Comparison of ENCODE assay signal across 15 cellular contexts in the genomic region with DNA sequence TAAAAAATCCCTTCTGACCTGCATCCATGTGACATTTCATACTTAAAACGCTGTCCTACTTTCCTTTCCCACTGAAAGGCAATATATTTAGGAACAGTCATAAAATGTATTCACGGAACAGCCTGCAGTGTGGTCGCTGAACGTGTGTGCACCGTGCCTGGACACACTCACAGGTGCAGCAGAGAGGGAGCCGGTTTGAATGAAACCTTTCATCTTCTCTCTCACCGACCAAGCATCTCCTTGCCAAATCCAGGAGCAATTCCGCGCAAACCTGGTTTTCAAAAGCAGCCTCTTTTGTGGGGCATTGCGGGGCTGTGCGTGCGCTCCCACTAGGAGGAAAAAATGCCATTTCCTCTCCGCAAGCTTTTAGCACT. TPM values are rescaled to one million over a fixed set of nuclear protein-coding genes. Genes with fewer than 3 reads are reported as not detected.
A peak's percentile ranks its signal among the peaks of the same experiment; 100 is the strongest.
DNase-seq lines count a peak whose midpoint lies in the region; ATAC-seq, FAIRE-seq and TF ChIP-seq lines count a peak whose summit lies in the region.
"Had no signal": no experiment of that assay in that cellular context is flagged by ENCODE, and none has a peak within 500 bp of the region (broad histone marks: within the 10 kb centered on the region; RNA-seq: fewer than 3 reads in every experiment).

No MANE protein-coding gene starts in this region.

- H4K20me1 ChIP-seq in endothelial cell of umbilical vein (replicated peaks; ENCODE audit: control insufficient read depth, extremely low read depth, insufficient read depth, low read length): no peaks in the 10 kb centered on the region

- H3K4me1 ChIP-seq in endothelial cell of umbilical vein (ENCODE audit: control insufficient read depth, extremely low read depth, insufficient read depth, low read length): peaks cover 6% of the 10 kb centered on the region
- H3K4me1 ChIP-seq: pancreas had no signal

- no peak overlapping the region for H3K27ac ChIP-seq in endothelial cell of umbilical vein (ENCODE audit: insufficient read depth, low read depth, low read length)
- H3K27ac ChIP-seq: pancreas had no signal

- no peak for TF ChIP-seq POLR2A in endothelial cell of umbilical vein (IDR thresholded peaks at IDR 0.05; ENCODE audit: low read depth, low read length)

- H3K9ac ChIP-seq in endothelial cell of umbilical vein (replicated peaks; ENCODE audit: extremely low read depth, insufficient read depth, low read length): no peak overlapping the region

- H3K4me3 ChIP-seq in AG04449 (ENCODE audit: low read depth, low read length) (peak overlapping the region; percentile 48), endothelial cell of umbilical vein (replicated peaks in 1 of 3; ENCODE audit: insufficient read depth in 1 of 3, low read depth in 1 of 3, low read length in 3 of 3) (peak overlapping the region in 1 of 3 experiments; percentile 20)

- H3K4me1 Mint-ChIP-seq in neural crest cell: peaks cover 9% of the 10 kb centered on the region
- H3K4me1 Mint-ChIP-seq: stimulated activated memory B cell treated with anti-CD40 and anti-IgM and Interleukin-4, amounts not matched to agents 10 μg/mL and 1 μg/mL and 100 μg/mL, for 72 hours had no signal

- peak overlapping the region; percentile 96 for H3K4me3 Mint-ChIP-seq in neural crest cell
- H3K4me3 Mint-ChIP-seq: CD4-positive, alpha-beta T cell; HFFc6; IgD-negative memory B cell; stimulated activated memory B cell treated with anti-CD40 and anti-IgM and Interleukin-4, amounts not matched to agents 10 μg/mL and 1 μg/mL and 100 μg/mL, for 72 hours had no signal

- H3K79me2 ChIP-seq in endothelial cell of umbilical vein (ENCODE audit: control insufficient read depth, insufficient read depth, low read length): no peaks in the 10 kb centered on the region

- POLR2A ChIA-PET in AG04449 (lab: Yijun Ruan, JAX) (no interaction called here), endothelial cell of umbilical vein (lab: Charles Lee) (no interaction called here)

- no peaks in the 10 kb centered on the region for H3K9me3 Mint-ChIP-seq in neural crest cell
- H3K9me3 Mint-ChIP-seq: CD4-positive, alpha-beta T cell; stimulated activated memory B cell treated with anti-CD40 and anti-IgM and Interleukin-4, amounts not matched to agents 10 μg/mL and 1 μg/mL and 100 μg/mL, for 72 hours had no signal

- H2AFZ ChIP-seq in endothelial cell of umbilical vein (ENCODE audit: low read depth, low read length): no peak overlapping the region

- peak overlapping the region; percentile 70 for H3K27ac Mint-ChIP-seq in neural crest cell (ENCODE audit: unreplicated experiment)
- H3K27ac Mint-ChIP-seq: CD4-positive, alpha-beta T cell; HFFc6; IgD-negative memory B cell; stimulated activated memory B cell treated with anti-CD40 and anti-IgM and Interleukin-4, amounts not matched to agents 10 μg/mL and 1 μg/mL and 100 μg/mL, for 72 hours had no signal

- peak overlapping the region; percentile 56 for H3K4me2 ChIP-seq in endothelial cell of umbilical vein (ENCODE audit: insufficient read depth, low read length)

- CTCF ChIA-PET in AG04449 (lab: Yijun Ruan, JAX): no interaction called here
- CTCF ChIA-PET in endothelial cell of umbilical vein (lab: Charles Lee): interaction anchor here (1.4 kb wide), 1 partner anchor 151 kb away, joined by 4 read pairs; no protein-coding TSS in a partner anchor

- intact Hi-C loops in endothelial cell of umbilical vein (cut with micrococcal nuclease): loop anchor here (5.0 kb wide), 1 partner anchor 147 kb away; no protein-coding TSS in a partner anchor

- peaks cover 19 to 22% of the 10 kb centered on the region in 2 experiments for H3K27me3 ChIP-seq in endothelial cell of umbilical vein (ENCODE audit: control insufficient read depth in 2 of 2, insufficient read depth in 2 of 2, low read length in 2 of 2)
- H3K27me3 ChIP-seq: pancreas had no signal

- no peak for FAIRE-seq in endothelial cell of umbilical vein (lab: Jason Lieb, UNC)
- FAIRE-seq: GM18507, pancreas had no signal

- dilution Hi-C loops in endothelial cell of umbilical vein (cut with MboI; ENCODE audit: extremely low pct_ligation_motif_present, low sequenced_read_pairs): no loop called here

- no peak for TF ChIP-seq CTCF in AG04449 (IDR thresholded peaks at IDR 0.05; ENCODE audit: insufficient read depth, low read length, missing control alignments)
- TF ChIP-seq CTCF in endothelial cell of umbilical vein (IDR thresholded peaks at IDR 0.05; ENCODE audit: extremely low read depth in 1 of 2, insufficient read depth in 1 of 2, low read depth in 1 of 2, low read length in 2 of 2): no peak
- no peak for TF ChIP-seq CTCF in neural crest cell (conservative IDR thresholded peaks at IDR 0.05)

- no peak for ATAC-seq in HG02678 (IDR thresholded peaks at IDR 0.05; ENCODE audit: unreplicated experiment)

- DNase-seq in AG04449 (ENCODE audit: low read depth, low spot score) (no peak), NCI-H345 (lab: John Stamatoyannopoulos, UW) (peak; percentile 30), endothelial cell of umbilical vein (ENCODE audit: low read depth, low spot score) (no peak), neural crest cell (ENCODE audit: low read depth, low spot score) (no peak), NCI-H2029 (lab: John Stamatoyannopoulos, UW) (no peak)
- no peak for DNase-seq in stimulated activated CD4-positive, alpha-beta T cell treated with anti-CD3 and anti-CD28 coated beads, Interleukin-2, amount 100 ng/mL, for 48 hours
- no peak for DNase-seq in activated CD4-positive, CD25-positive, alpha-beta regulatory T cell (lab: John Stamatoyannopoulos, UW)
- DNase-seq: activated naive CD4-positive, alpha-beta T cell; CD4-positive, alpha-beta T cell; HFFc6 had no signal

- no peaks in the 10 kb centered on the region for H3K36me3 Mint-ChIP-seq in neural crest cell (ENCODE audit: low read depth)
- H3K36me3 Mint-ChIP-seq: IgD-negative memory B cell; stimulated activated memory B cell treated with anti-CD40 and anti-IgM and Interleukin-4, amounts not matched to agents 10 μg/mL and 1 μg/mL and 100 μg/mL, for 72 hours had no signal

- no peaks in the 10 kb centered on the region for H3K9me3 ChIP-seq in endothelial cell of umbilical vein (replicated peaks; ENCODE audit: control insufficient read depth, insufficient read depth, low read length)
- H3K9me3 ChIP-seq: pancreas had no signal

- H3K9me1 ChIP-seq in endothelial cell of umbilical vein (replicated peaks; ENCODE audit: control insufficient read depth, extremely low read depth, insufficient read depth, low read length): no peaks in the 10 kb centered on the region

- no peaks in the 10 kb centered on the region for H3K36me3 ChIP-seq in endothelial cell of umbilical vein (ENCODE audit: control insufficient read depth in 2 of 2, extremely low read depth in 1 of 2, insufficient read depth in 2 of 2, low read length in 2 of 2)
- H3K36me3 ChIP-seq: pancreas had no signal

- peaks cover 50% of the 10 kb centered on the region for H3K27me3 Mint-ChIP-seq in neural crest cell (ENCODE audit: low read depth)

- BruUV-seq in endothelial cell of umbilical vein (replicated peaks; lab: Mats Ljungman, UMichigan): no TSS peak

TF ChIP-seq in endothelial cell of umbilical vein, 7 proteins besides CTCF, POLR2A, EP300 and RAD21:
- TF ChIP-seq, protein P1, sequence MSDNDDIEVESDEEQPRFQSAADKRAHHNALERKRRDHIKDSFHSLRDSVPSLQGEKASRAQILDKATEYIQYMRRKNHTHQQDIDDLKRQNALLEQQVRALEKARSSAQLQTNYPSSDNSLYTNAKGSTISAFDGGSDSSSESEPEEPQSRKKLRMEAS (IDR thresholded peaks at IDR 0.05; ENCODE audit: insufficient read depth, insufficient read length): no peak
- TF ChIP-seq POLR2AphosphoS5 (IDR thresholded peaks at IDR 0.05; ENCODE audit: insufficient read depth, low read depth, low read length): no peak
- TF ChIP-seq GATA2 (IDR thresholded peaks at IDR 0.05; ENCODE audit: insufficient read depth, insufficient read length, low read depth, low read length): no peak
- TF ChIP-seq JUN (IDR thresholded peaks at IDR 0.05; ENCODE audit: borderline replicate concordance, insufficient read depth, insufficient read length, low read depth): no peak
- no peak for TF ChIP-seq EZH2 (IDR thresholded peaks at IDR 0.05; ENCODE audit: borderline replicate concordance, low read depth, low read length, severe bottlenecking)
- TF ChIP-seq FOS (IDR thresholded peaks at IDR 0.05; ENCODE audit: borderline replicate concordance, insufficient read depth, low read length): no peak
- no peak for TF ChIP-seq MYC (IDR thresholded peaks at IDR 0.05; ENCODE audit: low read depth, low read length)

RNA-seq across cellular contexts. Expression of a gene that starts 1.0 kb away (rescaled TPM):
- 3.9 and 4.5 TPM in 2 replicates for total RNA-seq in endothelial cell of umbilical vein
- polyA plus RNA-seq in endothelial cell of umbilical vein: 0.21 and 0.28 TPM in 2 replicates
- 0.25 and 0.27 TPM in 2 replicates for polyA plus RNA-seq in endothelial cell of umbilical vein (2011; cell fraction: cytosol; rRNA removed)
- 0.83 and 1.2 TPM in 2 replicates for polyA plus RNA-seq in endothelial cell of umbilical vein (2011; cell fraction: nucleus; rRNA removed)
- polyA plus RNA-seq in endothelial cell of umbilical vein (2012): 0.19 and 0.47 TPM in 2 replicates
- polyA minus RNA-seq in endothelial cell of umbilical vein: 0.53 and 1.3 TPM in 2 replicates
- polyA minus RNA-seq in endothelial cell of umbilical vein (2011; cell fraction: cytosol; rRNA and poly(A)+ RNA removed): not detected
- 1.2 and 3.7 TPM in 2 replicates for polyA minus RNA-seq in endothelial cell of umbilical vein (2011; cell fraction: nucleus; rRNA and poly(A)+ RNA removed)
- 20.0 and 22.4 TPM in 2 replicates for total RNA-seq in neural crest cell
- total RNA-seq: CD4-positive, alpha-beta T cell; HFFc6 had no signal
- polyA plus RNA-seq: IgD-negative memory B cell had no signal
